18 cellular contexts compared by ENCODE assay signal in genomic region chr2:3160751-3161330, GRCh38.
"Had no signal": no experiment of that assay in that cellular context is flagged by ENCODE, and none has a peak within 500 bp of the region (broad histone marks: within the 10 kb centered on the region; RNA-seq: fewer than 3 reads in every experiment).

No MANE protein-coding gene starts in this region.

- H3K36me3 ChIP-seq: sigmoid colon had no signal

- H3K4me1 ChIP-seq: body of pancreas, sigmoid colon, tibial artery had no signal

- H3K27ac ChIP-seq: body of pancreas, coronary artery, sigmoid colon, tibial artery had no signal

- DNase-seq: activated CD4-positive, alpha-beta T cell treated with anti-CD3 and anti-CD28 coated beads, Interleukin-2, amount 10 ng/mL, durations not matched to agents 24 days and 14 days; activated CD8-positive, alpha-beta T cell treated with anti-CD3 and anti-CD28 coated beads for 36 hours; activated naive CD4-positive, alpha-beta T cell; activated naive CD8-positive, alpha-beta T cell treated with anti-CD3 and anti-CD28 coated beads for 36 hours; activated T-cell treated with anti-CD3 and anti-CD28 coated beads, Interleukin-2, amount 50 U/mL, for 1 hour; amniotic stem cell; body of pancreas; erythroblast; midbrain; nucleus accumbens; sigmoid colon; stimulated activated naive CD4-positive, alpha-beta T cell; T-cell; tibial artery had no signal

- H3K27me3 ChIP-seq: body of pancreas, sigmoid colon, tibial artery had no signal

- ATAC-seq: activated CD8-positive, alpha-beta T cell treated with anti-CD3 and anti-CD28 coated beads for 36 hours; activated T-helper 17 cell treated with anti-CD3 and anti-CD28 coated beads, Interleukin-2, amount 50 U/mL, for 72 hours; body of pancreas; left lobe of liver; T-cell had no signal

- H3K4me3 ChIP-seq: body of pancreas, coronary artery, lung, sigmoid colon, tibial artery had no signal
